In genomic region chr3:47378869-47379268, GRCh38 we compare ENCODE assay signal across 17 cellular contexts. TPM values are rescaled to one million over a fixed set of nuclear protein-coding genes. Genes with fewer than 3 reads are reported as not detected.
DNase-seq lines count a peak whose midpoint lies in the region; ATAC-seq, FAIRE-seq and TF ChIP-seq lines count a peak whose summit lies in the region.
"Had no signal": no experiment of that assay in that cellular context is flagged by ENCODE, and none has a peak within 500 bp of the region (broad histone marks: within the 10 kb centered on the region; RNA-seq: fewer than 3 reads in every experiment).

No MANE protein-coding gene starts in this region.

- TF ChIP-seq POLR2A in endothelial cell of umbilical vein (IDR thresholded peaks at IDR 0.05; ENCODE audit: low read depth, low read length), result no peak

- peak overlapping the region; percentile 66; the same call in 1 of the 2 replicates for H3K4me3 ChIP-seq in PC-9
- H3K4me3 ChIP-seq in endothelial cell of umbilical vein (replicated peaks in 1 of 3; ENCODE audit: insufficient read depth in 1 of 3, low read depth in 1 of 3, low read length in 3 of 3), result no peak overlapping the region
- H3K4me3 ChIP-seq in MM.1S (ENCODE audit: low read length), result no peak overlapping the region
- H3K4me3 ChIP-seq: SK-N-MC had no signal

- H3K4me1 ChIP-seq in PC-9 (replicated peaks; ENCODE audit: insufficient read depth), result peaks cover 21% of the 10 kb centered on the region
- peaks cover 13% of the 10 kb centered on the region for H3K4me1 ChIP-seq in endothelial cell of umbilical vein (ENCODE audit: control insufficient read depth, extremely low read depth, insufficient read depth, low read length)
- peaks cover 10% of the 10 kb centered on the region for H3K4me1 ChIP-seq in MM.1S (ENCODE audit: low read length)

- H3F3A ChIP-seq in PC-9 (ENCODE audit: insufficient read depth, low read depth) (peaks cover 21% of the 10 kb centered on the region), MM.1S (ENCODE audit: insufficient read depth, low read length) (peaks cover 4% of the 10 kb centered on the region; the same call in 1 of the 2 replicates)

- H3K27me3 ChIP-seq in PC-9 (ENCODE audit: insufficient read depth, low read depth), result no peaks in the 10 kb centered on the region
- H3K27me3 ChIP-seq in endothelial cell of umbilical vein (ENCODE audit: control insufficient read depth in 2 of 2, insufficient read depth in 2 of 2, low read length in 2 of 2), result no peaks in the 10 kb centered on the region
- no peaks in the 10 kb centered on the region for H3K27me3 ChIP-seq in MM.1S (replicated peaks; ENCODE audit: insufficient read depth, low read length)
- H3K27me3 ChIP-seq: esophagus squamous epithelium, testis had no signal

- TF ChIP-seq CTCF in natural killer cell (IDR thresholded peaks at IDR 0.05), result no peak
- TF ChIP-seq CTCF in PC-9 (conservative IDR thresholded peaks at IDR 0.05), result no peak
- TF ChIP-seq CTCF in endothelial cell of umbilical vein (IDR thresholded peaks at IDR 0.05; ENCODE audit: extremely low read depth in 1 of 2, insufficient read depth in 1 of 2, low read depth in 1 of 2, low read length in 2 of 2), result no peak
- no peak for TF ChIP-seq CTCF in MM.1S (IDR thresholded peaks at IDR 0.05; ENCODE audit: low read length)

- peaks cover 9% of the 10 kb centered on the region for H3K36me3 Mint-ChIP-seq in natural killer cell treated with Interleukin-12 subunit alpha and Interleukin-12 subunit beta and Interleukin-15 and Interleukin-18, amount 100 ng/mL, for 72 hours
- H3K36me3 Mint-ChIP-seq in natural killer cell, result no peaks in the 10 kb centered on the region
- peaks cover 41% of the 10 kb centered on the region for H3K36me3 Mint-ChIP-seq in stimulated activated effector memory CD8-positive, alpha-beta T cell treated with anti-CD3 and anti-CD28 coated beads, Interleukin-12 subunit alpha, Interleukin-12 subunit beta, amount 100 ng/mL, for 72 hours

- H3K9me2 ChIP-seq in PC-9 (ENCODE audit: insufficient read depth), result no peaks in the 10 kb centered on the region
- H3K9me2 ChIP-seq in MM.1S (replicated peaks; ENCODE audit: insufficient read depth, low read length), result no peaks in the 10 kb centered on the region

- H2AFZ ChIP-seq in PC-9 (no peak overlapping the region), endothelial cell of umbilical vein (ENCODE audit: low read depth, low read length) (no peak overlapping the region), MM.1S (ENCODE audit: low read length) (no peak overlapping the region)

- no peaks in the 10 kb centered on the region for H3K9me3 Mint-ChIP-seq in natural killer cell treated with Interleukin-12 subunit alpha and Interleukin-12 subunit beta and Interleukin-15 and Interleukin-18, amount 100 ng/mL, for 72 hours
- no peaks in the 10 kb centered on the region for H3K9me3 Mint-ChIP-seq in natural killer cell
- H3K9me3 Mint-ChIP-seq in stimulated activated effector memory CD8-positive, alpha-beta T cell treated with anti-CD3 and anti-CD28 coated beads, Interleukin-12 subunit alpha, Interleukin-12 subunit beta, amount 100 ng/mL, for 72 hours, result no peaks in the 10 kb centered on the region

- peak; percentile 47 for FAIRE-seq in endothelial cell of umbilical vein (lab: Jason Lieb, UNC)

- dilution Hi-C loops in endothelial cell of umbilical vein (cut with MboI; ENCODE audit: extremely low pct_ligation_motif_present, low sequenced_read_pairs), result no loop called here

- H3K79me2 ChIP-seq in PC-9 (ENCODE audit: low read depth), result peaks cover 45% of the 10 kb centered on the region
- peaks cover 30% of the 10 kb centered on the region for H3K79me2 ChIP-seq in endothelial cell of umbilical vein (ENCODE audit: control insufficient read depth, insufficient read depth, low read length)
- H3K79me2 ChIP-seq in MM.1S (ENCODE audit: low read length), result peaks cover 40% of the 10 kb centered on the region

- peak overlapping the region; percentile 98 for H3K4me2 ChIP-seq in PC-9
- H3K4me2 ChIP-seq in endothelial cell of umbilical vein (ENCODE audit: insufficient read depth, low read length), result no peak overlapping the region
- no peak overlapping the region for H3K4me2 ChIP-seq in MM.1S (ENCODE audit: low read depth, low read length)

- CTCF ChIA-PET in PC-9 (lab: Charles Lee) (interaction anchor here (0.7 kb wide), 1 partner anchor 399 kb away, joined by 5 read pairs; no protein-coding TSS in a partner anchor), endothelial cell of umbilical vein (lab: Charles Lee) (no interaction called here)

- DNase-seq in natural killer cell treated with Interleukin-12 subunit alpha and Interleukin-12 subunit beta and Interleukin-15 and Interleukin-18, amount 100 ng/mL, for 72 hours (ENCODE audit: low spot score), result no peak
- no peak for DNase-seq in natural killer cell
- DNase-seq in PC-9, result no peak
- DNase-seq in endothelial cell of umbilical vein (ENCODE audit: low read depth, low spot score), result no peak
- DNase-seq in stimulated activated effector memory CD8-positive, alpha-beta T cell treated with anti-CD3 and anti-CD28 coated beads, Interleukin-12 subunit alpha, Interleukin-12 subunit beta, amount 100 ng/mL, for 72 hours (ENCODE audit: low spot score in 2 of 2), result no peak
- DNase-seq in MM.1S, result no peak
- DNase-seq in DMS114 treated with DMSO at 0.1 percent for 48 hours (lab: John Stamatoyannopoulos, UW; ENCODE audit: unreplicated experiment), result no peak
- DNase-seq in activated gamma-delta T cell (lab: John Stamatoyannopoulos, UW), result no peak
- DNase-seq: activated naive CD4-positive, alpha-beta T cell treated with anti-CD3 and anti-CD28 coated beads, Interleukin-2, amount 50 U/mL, for 16 hours; esophagus squamous epithelium; HCEC 1CT; midbrain; NCI-H524 treated with DMSO at 0.1 percent for 48 hours; stimulated activated CD4-positive, alpha-beta T cell treated with anti-CD3 and anti-CD28 coated beads, Interleukin-4, amount 100 ng/mL, for 1 hour; testis; WERI-Rb-1 had no signal

- H3K36me3 ChIP-seq in PC-9 (ENCODE audit: low read depth), result no peaks in the 10 kb centered on the region
- no peaks in the 10 kb centered on the region for H3K36me3 ChIP-seq in endothelial cell of umbilical vein (ENCODE audit: control insufficient read depth in 2 of 2, extremely low read depth in 1 of 2, insufficient read depth in 2 of 2, low read length in 2 of 2)
- H3K36me3 ChIP-seq in MM.1S (replicated peaks; ENCODE audit: insufficient read depth, low read length), result no peaks in the 10 kb centered on the region
- H3K36me3 ChIP-seq: WERI-Rb-1 had no signal

- no TSS peak for BruUV-seq in PC-9 (replicated peaks; lab: Mats Ljungman, UMichigan)
- BruUV-seq in endothelial cell of umbilical vein (replicated peaks; lab: Mats Ljungman, UMichigan), result no TSS peak

- H3K9me1 ChIP-seq in endothelial cell of umbilical vein (replicated peaks; ENCODE audit: control insufficient read depth, extremely low read depth, insufficient read depth, low read length), result no peaks in the 10 kb centered on the region

- H3K9ac ChIP-seq in endothelial cell of umbilical vein (replicated peaks; ENCODE audit: extremely low read depth, insufficient read depth, low read length), result no peak overlapping the region
- no peak overlapping the region for H3K9ac ChIP-seq in MM.1S (ENCODE audit: low read length)

- intact Hi-C loops in natural killer cell (cut with micrococcal nuclease), result no loop called here
- intact Hi-C loops in PC-9 (cut with micrococcal nuclease; ENCODE audit: unreplicated experiment), result no loop called here
- intact Hi-C loops in endothelial cell of umbilical vein (cut with micrococcal nuclease), result loop anchor here (10.0 kb wide), 2 partner anchors 364 to 674 kb away; partner anchors contain the start of gene TMIE

- H3K9me3 ChIP-seq in PC-9 (ENCODE audit: insufficient read depth, low read depth), result no peaks in the 10 kb centered on the region
- H3K9me3 ChIP-seq in endothelial cell of umbilical vein (replicated peaks; ENCODE audit: control insufficient read depth, insufficient read depth, low read length), result no peaks in the 10 kb centered on the region
- no peaks in the 10 kb centered on the region for H3K9me3 ChIP-seq in MM.1S (replicated peaks; ENCODE audit: insufficient read depth, low read length)
- H3K9me3 ChIP-seq: esophagus squamous epithelium, testis had no signal

- peaks cover 30 to 46% of the 10 kb centered on the region in 2 donors for H3K4me1 Mint-ChIP-seq in natural killer cell treated with Interleukin-12 subunit alpha and Interleukin-12 subunit beta and Interleukin-15 and Interleukin-18, amount 100 ng/mL, for 72 hours (ENCODE audit: low read depth in 2 of 2)
- H3K4me1 Mint-ChIP-seq in natural killer cell, result peaks cover 39 to 51% of the 10 kb centered on the region in 2 donors
- H3K4me1 Mint-ChIP-seq in stimulated activated effector memory CD8-positive, alpha-beta T cell treated with anti-CD3 and anti-CD28 coated beads, Interleukin-12 subunit alpha, Interleukin-12 subunit beta, amount 100 ng/mL, for 72 hours, result peaks cover 53% of the 10 kb centered on the region

- POLR2A ChIA-PET in PC-9 (lab: Charles Lee; ENCODE audit: unreplicated experiment), result no interaction called here
- POLR2A ChIA-PET in endothelial cell of umbilical vein (lab: Charles Lee), result no interaction called here

- no peak for ATAC-seq in natural killer cell treated with Interleukin-12 subunit alpha and Interleukin-12 subunit beta and Interleukin-15 and Interleukin-18, amount 100 ng/mL, for 72 hours
- no peak for ATAC-seq in natural killer cell
- no peak for ATAC-seq in stimulated activated effector memory CD8-positive, alpha-beta T cell treated with anti-CD3 and anti-CD28 coated beads, Interleukin-12 subunit alpha, Interleukin-12 subunit beta, amount 100 ng/mL, for 72 hours

- peak overlapping the region; percentile 99 for H3K4me3 Mint-ChIP-seq in natural killer cell treated with Interleukin-12 subunit alpha and Interleukin-12 subunit beta and Interleukin-15 and Interleukin-18, amount 100 ng/mL, for 72 hours
- H3K4me3 Mint-ChIP-seq in natural killer cell, result no peak overlapping the region
- peak overlapping the region; percentile 95 for H3K4me3 Mint-ChIP-seq in stimulated activated effector memory CD8-positive, alpha-beta T cell treated with anti-CD3 and anti-CD28 coated beads, Interleukin-12 subunit alpha, Interleukin-12 subunit beta, amount 100 ng/mL, for 72 hours

- peak overlapping the region; percentile 98 to 99 for H3K27ac Mint-ChIP-seq in natural killer cell treated with Interleukin-12 subunit alpha and Interleukin-12 subunit beta and Interleukin-15 and Interleukin-18, amount 100 ng/mL, for 72 hours
- H3K27ac Mint-ChIP-seq in natural killer cell, result peak overlapping the region in 1 of 2 donors; percentile 100
- H3K27ac Mint-ChIP-seq in stimulated activated effector memory CD8-positive, alpha-beta T cell treated with anti-CD3 and anti-CD28 coated beads, Interleukin-12 subunit alpha, Interleukin-12 subunit beta, amount 100 ng/mL, for 72 hours, result no peak overlapping the region

- peak overlapping the region; percentile 92; the same call in 1 of the 2 replicates for H3K27ac ChIP-seq in PC-9
- no peak overlapping the region for H3K27ac ChIP-seq in endothelial cell of umbilical vein (ENCODE audit: insufficient read depth, low read depth, low read length)
- no peak overlapping the region for H3K27ac ChIP-seq in MM.1S (ENCODE audit: low read length)
- H3K27ac ChIP-seq: SK-N-MC had no signal

- H3K27me3 Mint-ChIP-seq in natural killer cell treated with Interleukin-12 subunit alpha and Interleukin-12 subunit beta and Interleukin-15 and Interleukin-18, amount 100 ng/mL, for 72 hours, result peaks cover 0 to 5% of the 10 kb centered on the region in 2 donors
- peaks cover 0 to 2% of the 10 kb centered on the region in 2 donors for H3K27me3 Mint-ChIP-seq in natural killer cell (ENCODE audit: low read depth in 2 of 2)

- peaks cover 24% of the 10 kb centered on the region for H4K20me1 ChIP-seq in PC-9 (ENCODE audit: insufficient read depth)
- no peaks in the 10 kb centered on the region for H4K20me1 ChIP-seq in endothelial cell of umbilical vein (replicated peaks; ENCODE audit: control insufficient read depth, extremely low read depth, insufficient read depth, low read length)
- H4K20me1 ChIP-seq in MM.1S (ENCODE audit: insufficient read depth, low read length), result peaks cover 10% of the 10 kb centered on the region; the same call in 1 of the 2 replicates

RNA-seq across cellular contexts. Expression of gene PTPN23, which starts 2.0 kb away (rescaled TPM):
- total RNA-seq in natural killer cell treated with Interleukin-12 subunit alpha and Interleukin-12 subunit beta and Interleukin-15 and Interleukin-18, amount 100 ng/mL, for 72 hours, result 10 to 100 TPM; 30.5 to 45.3 TPM
- total RNA-seq in natural killer cell, result 10 to 100 TPM; 49.3 to 73.6 (median 52.0) TPM
- total RNA-seq in PC-9 (2021), result 36.9 and 38.9 TPM in 2 replicates
- 57.4 and 63.5 TPM in 2 replicates for total RNA-seq in endothelial cell of umbilical vein
- 8.2 and 8.5 TPM in 2 replicates for polyA plus RNA-seq in endothelial cell of umbilical vein
- 6.6 and 8.0 TPM in 2 replicates for polyA plus RNA-seq in endothelial cell of umbilical vein (2011; cell fraction: cytosol; rRNA removed)
- polyA plus RNA-seq in endothelial cell of umbilical vein (2011; cell fraction: nucleus; rRNA removed), result 49.9 and 53.0 TPM in 2 replicates
- polyA plus RNA-seq in endothelial cell of umbilical vein (2012), result 29.4 and 30.9 TPM in 2 replicates
- 19.0 and 27.8 TPM in 2 replicates for polyA minus RNA-seq in endothelial cell of umbilical vein
- polyA minus RNA-seq in endothelial cell of umbilical vein (2011; cell fraction: cytosol; rRNA and poly(A)+ RNA removed), result 7.1 TPM
- polyA minus RNA-seq in endothelial cell of umbilical vein (2011; cell fraction: nucleus; rRNA and poly(A)+ RNA removed), result 29.2 and 36.0 TPM in 2 replicates
